In genomic region chr6:166955865-166956443, GRCh38 we compare ENCODE assay signal across 8 cellular contexts. TPM values are rescaled to one million over a fixed set of nuclear protein-coding genes. Genes with fewer than 3 reads are reported as not detected.
DNase-seq lines count a peak whose midpoint lies in the region; ATAC-seq and TF ChIP-seq lines count a peak whose summit lies in the region.

No MANE protein-coding gene starts in this region.

- peak; percentile 41 for ATAC-seq in left colon

- peaks cover 0 to 6% (median 0%) of the 10 kb centered on the region in 5 experiments for H3K9me3 Mint-ChIP-seq in brain

- H3K36me3 ChIP-seq in HAP-1 (replicated peaks) (peaks cover 4% of the 10 kb centered on the region), suprapubic skin (no peaks in the 10 kb centered on the region)

- TF ChIP-seq EP300 in suprapubic skin (IDR thresholded peaks at IDR 0.05), result no peak

- 0% methylated on average over 24 of the region's 54 CpGs for WGBS in suprapubic skin

- no peak for TF ChIP-seq CTCF in brain (conservative IDR thresholded peaks at IDR 0.05)
- TF ChIP-seq CTCF in suprapubic skin (IDR thresholded peaks at IDR 0.05), result no peak

- H3K27ac ChIP-seq in suprapubic skin, result peak overlapping the region; percentile 90

- no peak overlapping the region for H3K27ac Mint-ChIP-seq in brain

- H3K4me3 ChIP-seq in HAP-1 (peak overlapping the region; percentile 74), suprapubic skin (peak overlapping the region; percentile 94)

- peak; percentile 58 for DNase-seq in NCI-H2227 (lab: John Stamatoyannopoulos, UW; ENCODE audit: unreplicated experiment)
- DNase-seq in NCI-H2227 treated with DMSO at 0.1 percent for 48 hours (lab: John Stamatoyannopoulos, UW), result no peak
- DNase-seq in HAP-1 (ENCODE audit: low spot score in 2 of 2), result no peak
- DNase-seq in NCI-H2029 (lab: John Stamatoyannopoulos, UW), result peak; percentile 26
- no peak for DNase-seq in left colon
- no peak for DNase-seq in suprapubic skin (ENCODE audit: low spot score in 2 of 2)
- DNase-seq in cortex of kidney (lab: John Stamatoyannopoulos, UW), result no peak

- H3K4me1 ChIP-seq in HAP-1 (peaks cover 17% of the 10 kb centered on the region), suprapubic skin (peaks cover 30% of the 10 kb centered on the region)

- H3K36me3 Mint-ChIP-seq in brain, result peaks cover 13% of the 10 kb centered on the region

- H3K27me3 Mint-ChIP-seq in brain, result no peaks in the 10 kb centered on the region

- peaks cover 65% of the 10 kb centered on the region for H3K4me1 Mint-ChIP-seq in brain

- no peak for TF ChIP-seq POLR2A in suprapubic skin (IDR thresholded peaks at IDR 0.05)

- H3K9me3 ChIP-seq in HAP-1, result no peaks in the 10 kb centered on the region
- no peaks in the 10 kb centered on the region for H3K9me3 ChIP-seq in suprapubic skin

- peak overlapping the region; percentile 84 to 90 (median 85) for H3K4me3 Mint-ChIP-seq in brain

- in situ Hi-C loops in HAP-1 (cut with MboI; ENCODE audit: low sequenced_read_pairs), result loop anchor here (10.0 kb wide), 1 partner anchor 171 kb away; no protein-coding TSS in a partner anchor

- intact Hi-C loops in left colon (cut with DNase I, micrococcal nuclease), result no loop called here

- H3K27me3 ChIP-seq in HAP-1 (ENCODE audit: low read depth) (no peaks in the 10 kb centered on the region), suprapubic skin (no peaks in the 10 kb centered on the region)

RNA-seq across cellular contexts. Expression of gene RNASET2, which starts 0.4 kb away (rescaled TPM):
- polyA plus RNA-seq in brain (ENCODE audit: insufficient read depth, low read depth, low replicate concordance), result 39.3 TPM
- 100 to 1,000 TPM; 130 to 151 TPM for total RNA-seq in left colon
- 10 to 100 TPM; 36.3 to 62.5 (median 53.9) TPM for total RNA-seq in suprapubic skin

RNA-seq across cellular contexts. Expression of gene CEP43, which starts 43.2 kb away (rescaled TPM):
- polyA plus RNA-seq in brain (ENCODE audit: insufficient read depth, low read depth, low replicate concordance), result 5.3 TPM
- total RNA-seq in left colon (10 to 100 TPM; 17.4 to 22.5 TPM), suprapubic skin (10 to 100 TPM in 3 of 4 donors, 1 to 10 TPM in 1; 7.8 to 21.3 (median 11.2) TPM)

Comparison
In these comparisons a context has a peak if more than half of its experiments do, and no peak if none do; other contexts are left out.
1. DNase-seq: peak in NCI-H2227 (single experiment) and NCI-H2029 (single experiment); none in NCI-H2227 treated with DMSO at 0.1 percent for 48 hours (single experiment), HAP-1 (0 of 2), left colon (0 of 2), suprapubic skin (0 of 2) and cortex of kidney (single experiment).